7 cellular contexts compared by ENCODE assay signal in the genomic region with DNA sequence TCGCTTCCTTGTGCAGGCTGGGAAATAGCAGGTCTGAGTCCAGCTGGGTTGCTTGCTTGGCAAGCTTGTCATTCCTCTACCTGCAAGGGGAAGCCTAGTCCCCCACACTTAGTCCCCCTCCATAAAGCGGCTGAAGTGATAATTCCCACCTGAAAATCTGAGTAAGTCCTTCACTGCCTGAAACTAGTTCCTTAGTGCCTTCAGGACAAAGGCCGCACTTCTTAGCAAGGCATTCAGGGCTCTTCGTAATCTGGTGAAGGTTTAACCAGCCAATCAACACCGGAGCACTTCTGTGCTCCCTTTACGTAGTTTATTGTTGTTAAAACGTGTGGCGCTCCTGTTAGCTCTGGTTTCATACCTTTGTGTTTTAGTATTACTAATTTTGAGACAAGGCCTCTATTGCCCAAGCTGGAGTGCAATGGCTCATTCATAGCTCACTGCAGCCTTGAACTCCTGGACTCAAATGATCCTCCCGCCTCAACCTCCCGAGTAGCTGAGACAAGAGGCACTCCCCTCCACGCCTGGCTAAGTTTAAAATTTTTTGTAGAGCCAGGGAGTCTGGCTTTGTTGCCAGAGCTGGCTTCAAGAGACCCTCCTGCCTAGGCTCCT. TPM values are rescaled to one million over a fixed set of nuclear protein-coding genes. Genes with fewer than 3 reads are reported as not detected.
DNase-seq lines count a peak whose midpoint lies in the region; TF ChIP-seq lines count a peak whose summit lies in the region.

No MANE protein-coding gene starts in this region.

- no peaks in the 10 kb centered on the region for H3F3A ChIP-seq in GM23248 (ENCODE audit: insufficient read depth)

- H3K9ac ChIP-seq in GM23248 (peak overlapping the region; percentile 97), SK-N-MC (ENCODE audit: insufficient read length) (peak overlapping the region; percentile 89), skeletal muscle tissue (ENCODE audit: low read depth in 1 of 3, low read length in 3 of 3) (peak overlapping the region; percentile 98 to 100 (median 98))

- peak overlapping the region; percentile 69 for H2AFZ ChIP-seq in GM23248

- H3K9me2 ChIP-seq in GM23248 (ENCODE audit: insufficient read depth): no peaks in the 10 kb centered on the region

- H3K9me3 ChIP-seq in GM23248 (ENCODE audit: low read depth) (no peaks in the 10 kb centered on the region), SK-N-MC (ENCODE audit: low read depth, low read length) (no peaks in the 10 kb centered on the region), skeletal muscle tissue (ENCODE audit: control insufficient read depth in 3 of 3, low read length in 3 of 3) (no peaks in the 10 kb centered on the region)

- WGBS in GM23248 (ENCODE audit: low coverage in 1 of 2, low lambda C conversion rate in 2 of 2, missing lambda C conversion rate in 2 of 2), 2 experiments: 22 to 23% methylated on average over 11 of the region's 11 CpGs

- H4K20me1 ChIP-seq in GM23248 (ENCODE audit: insufficient read depth): no peaks in the 10 kb centered on the region

- peaks cover 17% of the 10 kb centered on the region for H3K4me1 ChIP-seq in GM23248 (ENCODE audit: insufficient read depth)
- peaks cover 37 to 43% (median 41%) of the 10 kb centered on the region in 3 donors for H3K4me1 ChIP-seq in skeletal muscle tissue (ENCODE audit: control insufficient read depth in 3 of 3, insufficient read depth in 3 of 3, low read length in 3 of 3)

- no peak for TF ChIP-seq CTCF in foreskin fibroblast (IDR thresholded peaks at IDR 0.05; ENCODE audit: low read depth, low read length)

- H3K27ac ChIP-seq in GM23248 (peak overlapping the region; percentile 86), SK-N-MC (no peak overlapping the region), skeletal muscle tissue (ENCODE audit: low read depth, low read length) (peak overlapping the region; percentile 96)

- H3K36me3 ChIP-seq in GM23248 (ENCODE audit: low read depth): no peaks in the 10 kb centered on the region
- H3K36me3 ChIP-seq in SK-N-MC (ENCODE audit: insufficient read depth, low read length): no peaks in the 10 kb centered on the region
- H3K36me3 ChIP-seq in skeletal muscle tissue (ENCODE audit: control insufficient read depth in 3 of 3, insufficient read depth in 3 of 3, low read length in 3 of 3): no peaks in the 10 kb centered on the region

- H3K4me2 ChIP-seq in GM23248 (ENCODE audit: unreplicated experiment): peak overlapping the region; percentile 92

- H3K79me2 ChIP-seq in GM23248 (ENCODE audit: insufficient read depth): peaks cover 55% of the 10 kb centered on the region

- DNase-seq in GM23248 (peak; percentile 58), SK-N-MC (ENCODE audit: low read depth, low spot score) (no peak), foreskin fibroblast (peak in 1 of 2 donors; percentile 15), GM03348 (ENCODE audit: low spot score) (no peak), NCI-H1694 (lab: John Stamatoyannopoulos, UW) (no peak)
- no peak for DNase-seq in effector CD4-positive, alpha-beta T cell

- H3K4me3 ChIP-seq in GM23248 (peak overlapping the region; percentile 82), SK-N-MC (peak overlapping the region; percentile 84), foreskin fibroblast (ENCODE audit: low read depth in 1 of 2, low read length in 2 of 2) (peak overlapping the region; percentile 77 to 93), skeletal muscle tissue (ENCODE audit: low read length in 3 of 3) (peak overlapping the region; percentile 92 to 94 (median 93))

- in situ Hi-C loops in GM23248 (cut with MboI): no loop called here

- no peaks in the 10 kb centered on the region for H3K27me3 ChIP-seq in GM23248 (replicated peaks; ENCODE audit: insufficient read depth)
- H3K27me3 ChIP-seq in skeletal muscle tissue (ENCODE audit: control insufficient read depth in 3 of 3, insufficient read depth in 3 of 3, low read length in 3 of 3): no peaks in the 10 kb centered on the region

RNA-seq across cellular contexts. Expression of a gene that starts 0.8 kb away (rescaled TPM):
- total RNA-seq in GM23248 (2014; rRNA removed; shearing (Covaris generic)): 8.1 and 11.5 TPM in 2 replicates
- polyA plus RNA-seq in GM23248 (2016; fragmentation: Nextera tagmentation; extraction: Ambion mirVana): 22.7 and 23.6 TPM in 2 replicates
- 9.9 TPM for total RNA-seq in skeletal muscle tissue

RNA-seq across cellular contexts. Expression of a gene that starts 9.2 kb away (rescaled TPM):
- not detected in 2 replicates for total RNA-seq in GM23248 (2014; rRNA removed; shearing (Covaris generic))
- polyA plus RNA-seq in GM23248 (2016; fragmentation: Nextera tagmentation; extraction: Ambion mirVana): not detected in 2 replicates
- total RNA-seq in skeletal muscle tissue: 1.0 TPM

RNA-seq across cellular contexts. Expression of a gene that starts 21.0 kb away (rescaled TPM):
- total RNA-seq in GM23248 (2014; rRNA removed; shearing (Covaris generic)): 37.7 and 48.5 TPM in 2 replicates
- polyA plus RNA-seq in GM23248 (2016; fragmentation: Nextera tagmentation; extraction: Ambion mirVana): 39.9 and 41.3 TPM in 2 replicates
- total RNA-seq in skeletal muscle tissue: 66.3 TPM

RNA-seq across cellular contexts. Expression of a gene that starts 37.8 kb away (rescaled TPM):
- 0.76 TPM in 1 of 2 replicates, not detected in the other for total RNA-seq in GM23248 (2014; rRNA removed; shearing (Covaris generic))
- polyA plus RNA-seq in GM23248 (2016; fragmentation: Nextera tagmentation; extraction: Ambion mirVana): 3.8 and 7.4 TPM in 2 replicates
- total RNA-seq in skeletal muscle tissue: 1.0 TPM

RNA-seq across cellular contexts. Expression of a gene that starts 42.8 kb away (rescaled TPM):
- total RNA-seq in GM23248 (2014; rRNA removed; shearing (Covaris generic)): 18.9 and 24.8 TPM in 2 replicates
- polyA plus RNA-seq in GM23248 (2016; fragmentation: Nextera tagmentation; extraction: Ambion mirVana): 49.8 and 55.1 TPM in 2 replicates
- 28.7 TPM for total RNA-seq in skeletal muscle tissue
